ENCODE assay signal across 3 cellular contexts in the genomic region with DNA sequence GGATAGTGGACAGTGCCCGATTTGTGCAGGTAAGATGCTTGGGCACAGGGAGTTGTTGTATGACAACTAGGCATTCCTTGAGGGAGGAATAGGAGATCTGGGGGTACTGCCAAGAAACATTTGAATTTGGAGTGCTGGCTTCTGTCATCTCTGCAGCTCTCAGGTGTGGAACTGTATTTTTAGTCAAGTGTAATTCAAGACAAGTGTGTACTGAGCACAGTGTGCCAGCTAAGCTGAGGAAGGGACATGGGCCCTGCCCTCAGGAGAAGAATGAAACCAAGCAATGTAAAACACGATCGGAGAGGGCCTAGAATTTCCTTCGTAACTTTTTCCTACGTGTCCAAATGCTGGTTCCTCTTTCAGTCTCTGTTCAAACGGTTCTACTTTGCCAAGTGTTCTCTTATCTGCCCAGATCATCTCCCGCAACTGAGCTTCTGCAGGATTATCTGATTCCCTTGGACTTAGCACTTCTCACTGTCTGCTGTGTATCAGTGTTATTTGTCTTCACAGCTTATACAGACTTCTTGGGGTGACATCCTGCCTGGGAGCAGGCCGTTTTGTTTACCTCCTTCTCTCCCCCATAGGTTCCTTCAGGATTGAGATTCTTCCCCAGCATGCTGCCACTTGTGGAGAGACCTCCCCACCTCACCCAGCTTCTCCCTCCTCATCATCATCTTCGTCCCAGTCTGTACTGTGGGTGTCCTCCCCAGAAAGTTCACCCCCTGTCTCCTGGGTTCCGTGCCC.
A peak's percentile ranks its signal among the peaks of the same experiment; 100 is the strongest.
TF ChIP-seq lines count a peak whose summit lies in the region.

No MANE protein-coding gene starts in this region.

TF ChIP-seq in SK-N-SH, 30 proteins besides CTCF, POLR2A, EP300 and RAD21:
- 0 out of 2 replicates have a peak, but pooled peaks have one; percentile 7 for TF ChIP-seq GATA2 (CRISPR knock-in tag; IDR thresholded peaks at IDR 0.05)
- no peak for TF ChIP-seq RXRA (IDR thresholded peaks at IDR 0.05; ENCODE audit: borderline replicate concordance, low read depth)

TF ChIP-seq in SK-N-SH treated with all-trans-retinoic acid at 6 μM for 48 hours, 23 proteins besides CTCF, POLR2A, EP300 and RAD21:
- TF ChIP-seq, protein P1, sequence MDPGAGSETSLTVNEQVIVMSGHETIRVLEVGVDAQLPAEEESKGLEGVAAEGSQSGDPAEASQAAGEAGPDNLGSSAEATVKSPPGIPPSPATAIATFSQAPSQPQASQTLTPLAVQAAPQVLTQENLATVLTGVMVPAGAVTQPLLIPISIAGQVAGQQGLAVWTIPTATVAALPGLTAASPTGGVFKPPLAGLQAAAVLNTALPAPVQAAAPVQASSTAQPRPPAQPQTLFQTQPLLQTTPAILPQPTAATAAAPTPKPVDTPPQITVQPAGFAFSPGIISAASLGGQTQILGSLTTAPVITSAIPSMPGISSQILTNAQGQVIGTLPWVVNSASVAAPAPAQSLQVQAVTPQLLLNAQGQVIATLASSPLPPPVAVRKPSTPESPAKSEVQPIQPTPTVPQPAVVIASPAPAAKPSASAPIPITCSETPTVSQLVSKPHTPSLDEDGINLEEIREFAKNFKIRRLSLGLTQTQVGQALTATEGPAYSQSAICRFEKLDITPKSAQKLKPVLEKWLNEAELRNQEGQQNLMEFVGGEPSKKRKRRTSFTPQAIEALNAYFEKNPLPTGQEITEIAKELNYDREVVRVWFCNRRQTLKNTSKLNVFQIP (CRISPR knock-in tag; IDR thresholded peaks at IDR 0.05; ENCODE audit: borderline replicate concordance, low read depth): no peak
- no peak for TF ChIP-seq SNAI2 (CRISPR knock-in tag; IDR thresholded peaks at IDR 0.05)
- no peak for TF ChIP-seq ZC3H10 (CRISPR knock-in tag; IDR thresholded peaks at IDR 0.05)
- TF ChIP-seq, protein P2, sequence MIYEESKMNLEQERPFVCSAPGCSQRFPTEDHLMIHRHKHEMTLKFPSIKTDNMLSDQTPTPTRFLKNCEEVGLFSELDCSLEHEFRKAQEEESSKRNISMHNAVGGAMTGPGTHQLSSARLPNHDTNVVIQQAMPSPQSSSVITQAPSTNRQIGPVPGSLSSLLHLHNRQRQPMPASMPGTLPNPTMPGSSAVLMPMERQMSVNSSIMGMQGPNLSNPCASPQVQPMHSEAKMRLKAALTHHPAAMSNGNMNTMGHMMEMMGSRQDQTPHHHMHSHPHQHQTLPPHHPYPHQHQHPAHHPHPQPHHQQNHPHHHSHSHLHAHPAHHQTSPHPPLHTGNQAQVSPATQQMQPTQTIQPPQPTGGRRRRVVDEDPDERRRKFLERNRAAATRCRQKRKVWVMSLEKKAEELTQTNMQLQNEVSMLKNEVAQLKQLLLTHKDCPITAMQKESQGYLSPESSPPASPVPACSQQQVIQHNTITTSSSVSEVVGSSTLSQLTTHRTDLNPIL (CRISPR knock-in tag; IDR thresholded peaks at IDR 0.05; ENCODE audit: low read depth): no peak
- TF ChIP-seq ISL1 (CRISPR knock-in tag; IDR thresholded peaks at IDR 0.05): no peak
- no peak for TF ChIP-seq ZFP3 (CRISPR knock-in tag; IDR thresholded peaks at IDR 0.05)
- TF ChIP-seq ESRRG (CRISPR knock-in tag; IDR thresholded peaks at IDR 0.05): no peak
- TF ChIP-seq OSR1 (CRISPR knock-in tag; IDR thresholded peaks at IDR 0.05): no peak
- TF ChIP-seq ZNF8 (CRISPR knock-in tag; IDR thresholded peaks at IDR 0.05): no peak
- TF ChIP-seq, protein P3, sequence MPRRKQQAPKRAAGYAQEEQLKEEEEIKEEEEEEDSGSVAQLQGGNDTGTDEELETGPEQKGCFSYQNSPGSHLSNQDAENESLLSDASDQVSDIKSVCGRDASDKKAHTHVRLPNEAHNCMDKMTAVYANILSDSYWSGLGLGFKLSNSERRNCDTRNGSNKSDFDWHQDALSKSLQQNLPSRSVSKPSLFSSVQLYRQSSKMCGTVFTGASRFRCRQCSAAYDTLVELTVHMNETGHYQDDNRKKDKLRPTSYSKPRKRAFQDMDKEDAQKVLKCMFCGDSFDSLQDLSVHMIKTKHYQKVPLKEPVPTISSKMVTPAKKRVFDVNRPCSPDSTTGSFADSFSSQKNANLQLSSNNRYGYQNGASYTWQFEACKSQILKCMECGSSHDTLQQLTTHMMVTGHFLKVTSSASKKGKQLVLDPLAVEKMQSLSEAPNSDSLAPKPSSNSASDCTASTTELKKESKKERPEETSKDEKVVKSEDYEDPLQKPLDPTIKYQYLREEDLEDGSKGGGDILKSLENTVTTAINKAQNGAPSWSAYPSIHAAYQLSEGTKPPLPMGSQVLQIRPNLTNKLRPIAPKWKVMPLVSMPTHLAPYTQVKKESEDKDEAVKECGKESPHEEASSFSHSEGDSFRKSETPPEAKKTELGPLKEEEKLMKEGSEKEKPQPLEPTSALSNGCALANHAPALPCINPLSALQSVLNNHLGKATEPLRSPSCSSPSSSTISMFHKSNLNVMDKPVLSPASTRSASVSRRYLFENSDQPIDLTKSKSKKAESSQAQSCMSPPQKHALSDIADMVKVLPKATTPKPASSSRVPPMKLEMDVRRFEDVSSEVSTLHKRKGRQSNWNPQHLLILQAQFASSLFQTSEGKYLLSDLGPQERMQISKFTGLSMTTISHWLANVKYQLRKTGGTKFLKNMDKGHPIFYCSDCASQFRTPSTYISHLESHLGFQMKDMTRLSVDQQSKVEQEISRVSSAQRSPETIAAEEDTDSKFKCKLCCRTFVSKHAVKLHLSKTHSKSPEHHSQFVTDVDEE (CRISPR knock-in tag; IDR thresholded peaks at IDR 0.05): no peak
- no peak for TF ChIP-seq PPARA (CRISPR knock-in tag; IDR thresholded peaks at IDR 0.05; ENCODE audit: borderline replicate concordance)
- no peak for TF ChIP-seq BACH2 (CRISPR knock-in tag; IDR thresholded peaks at IDR 0.05; ENCODE audit: borderline replicate concordance)
- no peak for TF ChIP-seq TOX (CRISPR knock-in tag; IDR thresholded peaks at IDR 0.05; ENCODE audit: borderline replicate concordance)

TF ChIP-seq in K562, 482 proteins besides CTCF, POLR2A, EP300 and RAD21 (continues in another document):
- no peak for TF ChIP-seq POLR2AphosphoS5 (IDR thresholded peaks at IDR 0.05; ENCODE audit: control insufficient read depth, insufficient read depth, low read depth, low read length)
- no peak for TF ChIP-seq ZZZ3 (IDR thresholded peaks at IDR 0.05)
- TF ChIP-seq, protein P4, sequence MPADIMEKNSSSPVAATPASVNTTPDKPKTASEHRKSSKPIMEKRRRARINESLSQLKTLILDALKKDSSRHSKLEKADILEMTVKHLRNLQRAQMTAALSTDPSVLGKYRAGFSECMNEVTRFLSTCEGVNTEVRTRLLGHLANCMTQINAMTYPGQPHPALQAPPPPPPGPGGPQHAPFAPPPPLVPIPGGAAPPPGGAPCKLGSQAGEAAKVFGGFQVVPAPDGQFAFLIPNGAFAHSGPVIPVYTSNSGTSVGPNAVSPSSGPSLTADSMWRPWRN (IDR thresholded peaks at IDR 0.05; ENCODE audit: low read depth): 0 out of 2 replicates have a peak, but pooled peaks have one; percentile 27
- TF ChIP-seq SMAD1 (IDR thresholded peaks at IDR 0.05; ENCODE audit: low read depth, low read length, partially characterized antibody): no peak
- TF ChIP-seq ARID1B (IDR thresholded peaks at IDR 0.05): 0 out of 2 replicates have a peak, but pooled peaks have one; percentile 10
- no peak for TF ChIP-seq VEZF1 (CRISPR knock-in tag; IDR thresholded peaks at IDR 0.05)
- no peak for TF ChIP-seq HMG20B (CRISPR knock-in tag; IDR thresholded peaks at IDR 0.05)
- no peak for TF ChIP-seq MYNN (IDR thresholded peaks at IDR 0.05)
- no peak for TF ChIP-seq MYNN (CRISPR knock-in tag; IDR thresholded peaks at IDR 0.05)
- no peak for TF ChIP-seq NFRKB (IDR thresholded peaks at IDR 0.05; ENCODE audit: low read depth)
- TF ChIP-seq, protein P5, sequence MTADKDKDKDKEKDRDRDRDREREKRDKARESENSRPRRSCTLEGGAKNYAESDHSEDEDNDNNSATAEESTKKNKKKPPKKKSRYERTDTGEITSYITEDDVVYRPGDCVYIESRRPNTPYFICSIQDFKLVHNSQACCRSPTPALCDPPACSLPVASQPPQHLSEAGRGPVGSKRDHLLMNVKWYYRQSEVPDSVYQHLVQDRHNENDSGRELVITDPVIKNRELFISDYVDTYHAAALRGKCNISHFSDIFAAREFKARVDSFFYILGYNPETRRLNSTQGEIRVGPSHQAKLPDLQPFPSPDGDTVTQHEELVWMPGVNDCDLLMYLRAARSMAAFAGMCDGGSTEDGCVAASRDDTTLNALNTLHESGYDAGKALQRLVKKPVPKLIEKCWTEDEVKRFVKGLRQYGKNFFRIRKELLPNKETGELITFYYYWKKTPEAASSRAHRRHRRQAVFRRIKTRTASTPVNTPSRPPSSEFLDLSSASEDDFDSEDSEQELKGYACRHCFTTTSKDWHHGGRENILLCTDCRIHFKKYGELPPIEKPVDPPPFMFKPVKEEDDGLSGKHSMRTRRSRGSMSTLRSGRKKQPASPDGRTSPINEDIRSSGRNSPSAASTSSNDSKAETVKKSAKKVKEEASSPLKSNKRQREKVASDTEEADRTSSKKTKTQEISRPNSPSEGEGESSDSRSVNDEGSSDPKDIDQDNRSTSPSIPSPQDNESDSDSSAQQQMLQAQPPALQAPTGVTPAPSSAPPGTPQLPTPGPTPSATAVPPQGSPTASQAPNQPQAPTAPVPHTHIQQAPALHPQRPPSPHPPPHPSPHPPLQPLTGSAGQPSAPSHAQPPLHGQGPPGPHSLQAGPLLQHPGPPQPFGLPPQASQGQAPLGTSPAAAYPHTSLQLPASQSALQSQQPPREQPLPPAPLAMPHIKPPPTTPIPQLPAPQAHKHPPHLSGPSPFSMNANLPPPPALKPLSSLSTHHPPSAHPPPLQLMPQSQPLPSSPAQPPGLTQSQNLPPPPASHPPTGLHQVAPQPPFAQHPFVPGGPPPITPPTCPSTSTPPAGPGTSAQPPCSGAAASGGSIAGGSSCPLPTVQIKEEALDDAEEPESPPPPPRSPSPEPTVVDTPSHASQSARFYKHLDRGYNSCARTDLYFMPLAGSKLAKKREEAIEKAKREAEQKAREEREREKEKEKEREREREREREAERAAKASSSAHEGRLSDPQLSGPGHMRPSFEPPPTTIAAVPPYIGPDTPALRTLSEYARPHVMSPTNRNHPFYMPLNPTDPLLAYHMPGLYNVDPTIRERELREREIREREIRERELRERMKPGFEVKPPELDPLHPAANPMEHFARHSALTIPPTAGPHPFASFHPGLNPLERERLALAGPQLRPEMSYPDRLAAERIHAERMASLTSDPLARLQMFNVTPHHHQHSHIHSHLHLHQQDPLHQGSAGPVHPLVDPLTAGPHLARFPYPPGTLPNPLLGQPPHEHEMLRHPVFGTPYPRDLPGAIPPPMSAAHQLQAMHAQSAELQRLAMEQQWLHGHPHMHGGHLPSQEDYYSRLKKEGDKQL (CRISPR knock-in tag; IDR thresholded peaks at IDR 0.05; ENCODE audit: borderline replicate concordance): no peak
- TF ChIP-seq HIVEP1 (CRISPR knock-in tag; IDR thresholded peaks at IDR 0.05): no peak
- TF ChIP-seq, protein P6, sequence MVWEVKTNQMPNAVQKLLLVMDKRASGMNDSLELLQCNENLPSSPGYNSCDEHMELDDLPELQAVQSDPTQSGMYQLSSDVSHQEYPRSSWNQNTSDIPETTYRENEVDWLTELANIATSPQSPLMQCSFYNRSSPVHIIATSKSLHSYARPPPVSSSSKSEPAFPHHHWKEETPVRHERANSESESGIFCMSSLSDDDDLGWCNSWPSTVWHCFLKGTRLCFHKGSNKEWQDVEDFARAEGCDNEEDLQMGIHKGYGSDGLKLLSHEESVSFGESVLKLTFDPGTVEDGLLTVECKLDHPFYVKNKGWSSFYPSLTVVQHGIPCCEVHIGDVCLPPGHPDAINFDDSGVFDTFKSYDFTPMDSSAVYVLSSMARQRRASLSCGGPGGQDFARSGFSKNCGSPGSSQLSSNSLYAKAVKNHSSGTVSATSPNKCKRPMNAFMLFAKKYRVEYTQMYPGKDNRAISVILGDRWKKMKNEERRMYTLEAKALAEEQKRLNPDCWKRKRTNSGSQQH (CRISPR knock-in tag; IDR thresholded peaks at IDR 0.05): no peak
- no peak for TF ChIP-seq THRA (IDR thresholded peaks at IDR 0.05)
- TF ChIP-seq, protein P7, sequence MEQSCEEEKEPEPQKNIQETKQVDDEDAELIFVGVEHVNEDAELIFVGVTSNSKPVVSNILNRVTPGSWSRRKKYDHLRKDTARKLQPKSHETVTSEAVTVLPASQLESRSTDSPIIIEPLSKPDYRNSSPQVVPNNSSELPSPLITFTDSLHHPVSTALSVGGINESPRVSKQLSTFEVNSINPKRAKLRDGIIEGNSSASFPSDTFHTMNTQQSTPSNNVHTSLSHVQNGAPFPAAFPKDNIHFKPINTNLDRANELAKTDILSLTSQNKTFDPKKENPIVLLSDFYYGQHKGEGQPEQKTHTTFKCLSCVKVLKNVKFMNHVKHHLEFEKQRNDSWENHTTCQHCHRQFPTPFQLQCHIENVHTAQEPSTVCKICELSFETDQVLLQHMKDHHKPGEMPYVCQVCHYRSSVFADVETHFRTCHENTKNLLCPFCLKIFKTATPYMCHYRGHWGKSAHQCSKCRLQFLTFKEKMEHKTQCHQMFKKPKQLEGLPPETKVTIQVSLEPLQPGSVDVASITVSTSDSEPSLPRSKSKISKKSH (CRISPR knock-in tag; IDR thresholded peaks at IDR 0.05): no peak
- no peak for TF ChIP-seq NFXL1 (CRISPR knock-in tag; IDR thresholded peaks at IDR 0.05)
- TF ChIP-seq SMARCE1 (IDR thresholded peaks at IDR 0.05): peak; percentile 69; the same call in 1 of the 2 replicates
- no peak for TF ChIP-seq ZNF696 (CRISPR knock-in tag; conservative IDR thresholded peaks at IDR 0.05)
- 0 out of 2 replicates have a peak, but pooled peaks have one; percentile 43 for TF ChIP-seq FOXJ2 (tag; IDR thresholded peaks at IDR 0.05)
- TF ChIP-seq, protein P8, sequence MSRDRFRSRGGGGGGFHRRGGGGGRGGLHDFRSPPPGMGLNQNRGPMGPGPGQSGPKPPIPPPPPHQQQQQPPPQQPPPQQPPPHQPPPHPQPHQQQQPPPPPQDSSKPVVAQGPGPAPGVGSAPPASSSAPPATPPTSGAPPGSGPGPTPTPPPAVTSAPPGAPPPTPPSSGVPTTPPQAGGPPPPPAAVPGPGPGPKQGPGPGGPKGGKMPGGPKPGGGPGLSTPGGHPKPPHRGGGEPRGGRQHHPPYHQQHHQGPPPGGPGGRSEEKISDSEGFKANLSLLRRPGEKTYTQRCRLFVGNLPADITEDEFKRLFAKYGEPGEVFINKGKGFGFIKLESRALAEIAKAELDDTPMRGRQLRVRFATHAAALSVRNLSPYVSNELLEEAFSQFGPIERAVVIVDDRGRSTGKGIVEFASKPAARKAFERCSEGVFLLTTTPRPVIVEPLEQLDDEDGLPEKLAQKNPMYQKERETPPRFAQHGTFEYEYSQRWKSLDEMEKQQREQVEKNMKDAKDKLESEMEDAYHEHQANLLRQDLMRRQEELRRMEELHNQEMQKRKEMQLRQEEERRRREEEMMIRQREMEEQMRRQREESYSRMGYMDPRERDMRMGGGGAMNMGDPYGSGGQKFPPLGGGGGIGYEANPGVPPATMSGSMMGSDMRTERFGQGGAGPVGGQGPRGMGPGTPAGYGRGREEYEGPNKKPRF (IDR thresholded peaks at IDR 0.05; ENCODE audit: low read depth, low read length): no peak
